1 cellular context compared by ENCODE assay signal in the genomic region with DNA sequence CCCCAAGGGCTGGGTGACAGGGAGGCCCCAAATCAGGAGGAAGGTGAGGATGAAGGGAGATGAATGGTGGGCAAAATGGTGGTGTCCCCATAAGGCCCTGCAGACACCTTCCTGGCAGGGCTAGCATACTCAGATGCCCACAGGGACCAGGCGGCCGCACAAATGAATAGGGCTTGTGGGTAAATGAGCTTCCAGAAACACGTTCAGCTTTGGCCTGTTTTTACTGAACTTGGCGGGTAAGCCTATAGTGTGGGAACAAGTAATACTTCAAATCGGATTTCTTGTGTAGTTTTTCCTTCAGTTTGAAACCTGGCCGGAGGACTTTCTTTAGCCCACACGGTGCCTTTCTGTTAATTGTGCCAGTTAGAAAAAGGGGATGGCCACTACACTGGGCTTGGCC.
TF ChIP-seq lines count a peak whose summit lies in the region.

No MANE protein-coding gene starts in this region.

TF ChIP-seq in IMR-90, 13 proteins besides CTCF, POLR2A, EP300 and RAD21 (continued from another document):
- no peak for TF ChIP-seq ELK1 (IDR thresholded peaks at IDR 0.05; ENCODE audit: borderline replicate concordance, low read depth, low read length)
- no peak for TF ChIP-seq MAZ (IDR thresholded peaks at IDR 0.05; ENCODE audit: borderline replicate concordance, low read depth, low read length)
- TF ChIP-seq, protein P1, sequence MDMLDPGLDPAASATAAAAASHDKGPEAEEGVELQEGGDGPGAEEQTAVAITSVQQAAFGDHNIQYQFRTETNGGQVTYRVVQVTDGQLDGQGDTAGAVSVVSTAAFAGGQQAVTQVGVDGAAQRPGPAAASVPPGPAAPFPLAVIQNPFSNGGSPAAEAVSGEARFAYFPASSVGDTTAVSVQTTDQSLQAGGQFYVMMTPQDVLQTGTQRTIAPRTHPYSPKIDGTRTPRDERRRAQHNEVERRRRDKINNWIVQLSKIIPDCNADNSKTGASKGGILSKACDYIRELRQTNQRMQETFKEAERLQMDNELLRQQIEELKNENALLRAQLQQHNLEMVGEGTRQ (IDR thresholded peaks at IDR 0.05; ENCODE audit: low read depth, low read length): no peak
